9 cellular contexts compared by ENCODE assay signal in genomic region chr1:221829327-221830011, GRCh38.
DNase-seq lines count a peak whose midpoint lies in the region; ATAC-seq, FAIRE-seq and TF ChIP-seq lines count a peak whose summit lies in the region.
"Had no signal": no experiment of that assay in that cellular context is flagged by ENCODE, and none has a peak within 500 bp of the region (broad histone marks: within the 10 kb centered on the region; RNA-seq: fewer than 3 reads in every experiment).

No MANE protein-coding gene starts in this region.

- H3K79me2 ChIP-seq in OCI-LY3 (ENCODE audit: low read length): no peaks in the 10 kb centered on the region
- no peaks in the 10 kb centered on the region for H3K79me2 ChIP-seq in GM12878 (ENCODE audit: control insufficient read depth, insufficient read depth, low read length)

- H3K4me1 ChIP-seq in OCI-LY3 (ENCODE audit: low read length) (peaks cover 54% of the 10 kb centered on the region), GM12878 (ENCODE audit: control insufficient read depth, insufficient read depth, low read length) (peaks cover 8% of the 10 kb centered on the region), BE2C (peaks cover 15% of the 10 kb centered on the region)

- BruUV-seq in GM12878 (replicated peaks; lab: Mats Ljungman, UMichigan): no TSS peak

- FAIRE-seq in GM12878 (lab: Jason Lieb, UNC): no peak
- FAIRE-seq: endometrium had no signal

- RAD21 ChIA-PET in GM12878 (lab: Charles Lee; ENCODE audit: unreplicated experiment): interaction anchor here (0.8 to 1.6 kb wide), 9 partner anchors 10 to 88 kb away, joined by 3 to 5 read pairs (median 3); partner anchors contain the start of gene DUSP10

- H3K36me3 ChIP-seq in OCI-LY3 (replicated peaks; ENCODE audit: low read depth, low read length) (no peaks in the 10 kb centered on the region), GM12878 (ENCODE audit: control insufficient read depth in 2 of 2, insufficient read depth in 2 of 2, low read length in 1 of 2) (no peaks in the 10 kb centered on the region), WERI-Rb-1 (no peaks in the 10 kb centered on the region), BE2C (no peaks in the 10 kb centered on the region)

- no peak for TF ChIP-seq CTCF in OCI-LY3 (IDR thresholded peaks at IDR 0.05; ENCODE audit: low read depth, low read length)
- TF ChIP-seq CTCF in GM12878 (IDR thresholded peaks at IDR 0.05 in 2 of 3, conservative IDR thresholded peaks at IDR 0.05 in 1 of 3; ENCODE audit: control insufficient read depth in 2 of 3, extremely low read depth in 1 of 3, insufficient read depth in 1 of 3, low read depth in 3 of 3, low read length in 3 of 3): no peak
- TF ChIP-seq CTCF in WERI-Rb-1 (IDR thresholded peaks at IDR 0.05; ENCODE audit: low read depth, low read length): no peak
- no peak for TF ChIP-seq CTCF in BE2C (IDR thresholded peaks at IDR 0.05; ENCODE audit: low read depth, low read length)

- no peaks in the 10 kb centered on the region for H4K20me1 ChIP-seq in OCI-LY3 (ENCODE audit: insufficient read depth, low read length)
- H4K20me1 ChIP-seq in GM12878 (ENCODE audit: control insufficient read depth, insufficient read depth): no peaks in the 10 kb centered on the region

- peak overlapping the region; percentile 19; the same call in 1 of the 2 replicates for H3K9ac ChIP-seq in OCI-LY3 (ENCODE audit: low read length)
- no peak overlapping the region for H3K9ac ChIP-seq in GM12878 (ENCODE audit: control insufficient read depth, insufficient read depth, low read length)

- TF ChIP-seq POLR2A in GM12878 (IDR thresholded peaks at IDR 0.05; ENCODE audit: low read depth, low read length): no peak

- peak overlapping the region; percentile 79; the same call in 1 of the 2 replicates for H2AFZ ChIP-seq in OCI-LY3 (ENCODE audit: low read depth, low read length)
- peak overlapping the region; percentile 78 for H2AFZ ChIP-seq in GM12878 (ENCODE audit: control insufficient read depth, low read depth, low read length)

- ATAC-seq in GM12878: peak; percentile 82

- 16% methylated on average over 5 of the region's 5 CpGs for WGBS in GM12878 (ENCODE audit: insufficient coverage, insufficient replicate concordance, low lambda C conversion rate, missing lambda C conversion rate)

- H3K27ac ChIP-seq in OCI-LY3 (ENCODE audit: low read length) (no peak overlapping the region; the same call in 1 of the 2 replicates), GM12878 (ENCODE audit: control insufficient read depth, insufficient read depth) (no peak overlapping the region), WERI-Rb-1 (no peak overlapping the region)

- in situ Hi-C loops in GM12878 (cut with MboI): no loop called here

- SMC1A ChIA-PET in GM12878 (lab: Charles Lee; ENCODE audit: uncharacterized antibody, unreplicated experiment): interaction anchor here (0.6 to 3.4 kb wide), 14 partner anchors 7 to 303 kb away, joined by 3 to 17 read pairs (median 4); no protein-coding TSS in a partner anchor

- DNase-seq in ELR (ENCODE audit: low read depth): peak; percentile 98
- no peak for DNase-seq in GM12878 (ENCODE audit: low read depth, low spot score)
- peak; percentile 98 for DNase-seq in renal cortical epithelial cell (ENCODE audit: low read depth)
- DNase-seq in middle frontal gyrus (ENCODE audit: extremely low spot score, low spot score): no peak
- DNase-seq in WERI-Rb-1: no peak
- no peak for DNase-seq in BE2C
- DNase-seq in NAMALWA (ENCODE audit: low spot score): no peak

- intact Hi-C loops in GM12878 (cut with micrococcal nuclease; ENCODE audit: unreplicated experiment): loop anchor here (10.0 kb wide), 2 partner anchors 285 to 355 kb away; no protein-coding TSS in a partner anchor

- H3K4me3 ChIP-seq in OCI-LY3 (ENCODE audit: low read length) (peak overlapping the region; percentile 22), GM12878 (no peak overlapping the region), WERI-Rb-1 (ENCODE audit: low read depth, low read length) (no peak overlapping the region), BE2C (ENCODE audit: low read depth, low read length) (no peak overlapping the region)

- H3K9me3 ChIP-seq in OCI-LY3 (ENCODE audit: insufficient read depth, low read length): no peaks in the 10 kb centered on the region
- no peaks in the 10 kb centered on the region; the same call in 2 of the 3 replicates for H3K9me3 ChIP-seq in GM12878 (replicated peaks; ENCODE audit: control insufficient read depth, insufficient read depth, low read length)
- H3K9me3 ChIP-seq in WERI-Rb-1 (ENCODE audit: severe bottlenecking): no peaks in the 10 kb centered on the region
- H3K9me3 ChIP-seq in BE2C: no peaks in the 10 kb centered on the region

- TF ChIP-seq EP300 in GM12878 (IDR thresholded peaks at IDR 0.05; ENCODE audit: borderline replicate concordance in 1 of 2, control insufficient read depth in 1 of 2, low read depth in 2 of 2, low read length in 2 of 2): no peak

- TF ChIP-seq RAD21 in GM12878 (IDR thresholded peaks at IDR 0.05; ENCODE audit: insufficient read depth, low read depth, low read length): no peak

- peak overlapping the region; percentile 65 for H3K4me2 ChIP-seq in OCI-LY3 (ENCODE audit: low read length)
- H3K4me2 ChIP-seq in GM12878 (ENCODE audit: control insufficient read depth, insufficient read depth): no peak overlapping the region

- CTCF ChIA-PET in GM12878 (lab: Yijun Ruan, JAX): interaction anchor here (0.7 to 2.3 kb wide), 10 partner anchors 9 to 286 kb away, joined by 3 to 8 read pairs (median 4); no protein-coding TSS in a partner anchor

- H3K27me3 ChIP-seq in OCI-LY3 (ENCODE audit: low read depth, low read length) (peaks cover 3% of the 10 kb centered on the region; the same call in 1 of the 2 replicates), GM12878 (replicated peaks in 1 of 2; ENCODE audit: control insufficient read depth in 2 of 2, insufficient read depth in 2 of 2, low read length in 1 of 2) (no peaks in the 10 kb centered on the region), WERI-Rb-1 (ENCODE audit: insufficient read depth, low read depth, severe bottlenecking) (no peaks in the 10 kb centered on the region), BE2C (no peaks in the 10 kb centered on the region)

- POLR2A ChIA-PET in GM12878 (lab: Charles Lee): interaction anchor here (0.5 to 1.3 kb wide), 2 partner anchors 9 to 11 kb away, joined by 3 to 6 read pairs; no protein-coding TSS in a partner anchor

TF ChIP-seq in GM12878, 131 proteins besides CTCF, POLR2A, EP300 and RAD21:
- TF ChIP-seq MTA2 (IDR thresholded peaks at IDR 0.05; ENCODE audit: low read depth) (0 out of 2 replicates have a peak, but pooled peaks have one; percentile 25), NFIC (IDR thresholded peaks at IDR 0.05; ENCODE audit: low read depth, low read length) (0 out of 2 replicates have a peak, but pooled peaks have one; percentile 26), USF1 (IDR thresholded peaks at IDR 0.05; ENCODE audit: borderline replicate concordance, extremely low read length, insufficient read depth, low read depth, low read length) (no peak), MEF2B (IDR thresholded peaks at IDR 0.05; ENCODE audit: partially characterized antibody, poor library complexity, severe bottlenecking) (no peak), MEF2A (IDR thresholded peaks at IDR 0.05; ENCODE audit: insufficient read depth, low read depth, low read length) (no peak), WRNIP1 (IDR thresholded peaks at IDR 0.05; ENCODE audit: borderline replicate concordance, low read depth, low read length) (no peak), ATF7 (IDR thresholded peaks at IDR 0.05; ENCODE audit: low read depth) (no peak), STAT3 (IDR thresholded peaks at IDR 0.05; ENCODE audit: low read depth, low read length) (no peak), SRF (IDR thresholded peaks at IDR 0.05; ENCODE audit: low read depth in 2 of 2, low read length in 2 of 2) (no peak), IKZF2 (IDR thresholded peaks at IDR 0.05) (peak; percentile 31 to 35; a peak in 2 of 4 replicates)

Comparison
In these comparisons a context has a peak if more than half of its experiments do, and no peak if none do; other contexts are left out.
1. DNase-seq: peak in ELR (single experiment) and renal cortical epithelial cell (single experiment); none in GM12878 (single experiment), middle frontal gyrus (single experiment), WERI-Rb-1 (single experiment), BE2C (single experiment) and NAMALWA (single experiment).